In the genomic region with DNA sequence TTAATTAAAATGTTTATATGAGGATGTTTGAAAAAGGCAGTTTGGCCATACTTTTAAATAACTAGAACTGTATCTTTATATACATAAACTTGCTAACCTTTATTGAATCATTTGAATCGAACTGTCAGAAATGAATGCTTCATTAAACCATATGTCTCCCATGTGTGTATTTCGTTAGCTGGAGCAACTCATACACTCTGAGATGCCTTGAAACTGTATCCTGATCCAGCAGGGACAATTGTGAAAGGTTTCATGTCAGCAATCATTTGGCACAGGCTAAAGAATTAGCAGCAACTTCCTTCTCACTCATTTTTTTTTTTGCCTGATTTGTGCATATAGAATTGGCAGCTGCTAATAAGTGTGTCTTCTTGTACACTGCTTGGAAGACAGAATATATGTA, we compare ENCODE assay signal across 10 cellular contexts.
DNase-seq lines count a peak whose midpoint lies in the region; ATAC-seq and TF ChIP-seq lines count a peak whose summit lies in the region.
"Had no signal": no experiment of that assay in that cellular context is flagged by ENCODE, and none has a peak within 500 bp of the region (broad histone marks: within the 10 kb centered on the region; RNA-seq: fewer than 3 reads in every experiment).

No MANE protein-coding gene starts in this region.

- no peaks in the 10 kb centered on the region for H3K9me3 ChIP-seq in right atrium auricular region

- no peaks in the 10 kb centered on the region for H3K27me3 Mint-ChIP-seq in type B pancreatic cell

- H3K9me3 Mint-ChIP-seq in type B pancreatic cell, result peaks cover 8% of the 10 kb centered on the region

- TF ChIP-seq CTCF in right atrium auricular region (IDR thresholded peaks at IDR 0.05) (no peak), VCaP (conservative IDR thresholded peaks at IDR 0.05) (no peak), type B pancreatic cell (conservative IDR thresholded peaks at IDR 0.05) (no peak)

- H3K27ac ChIP-seq in right atrium auricular region (peak overlapping the region; percentile 26 to 50), VCaP (peak overlapping the region; percentile 42; the same call in 1 of the 2 replicates)

- no peaks in the 10 kb centered on the region for H3K36me3 Mint-ChIP-seq in type B pancreatic cell

- intact Hi-C loops in left cardiac atrium (cut with DNase I), result no loop called here

- no peak for ATAC-seq in left cardiac atrium
- no peak for ATAC-seq in esophagus mucosa

- H3K27ac Mint-ChIP-seq in type B pancreatic cell, result no peak overlapping the region

- no peak overlapping the region for H3K4me3 Mint-ChIP-seq in type B pancreatic cell

- DNase-seq in right atrium auricular region (ENCODE audit: low spot score) (no peak), left cardiac atrium (no peak), glomerular visceral epithelial cell (ENCODE audit: extremely low spot score) (peak; percentile 27), NCI-H345 (lab: John Stamatoyannopoulos, UW) (no peak), NCI-H69 (lab: John Stamatoyannopoulos, UW) (no peak), type B pancreatic cell (ENCODE audit: extremely low spot score, unreplicated experiment) (no peak)
- DNase-seq: C1 segment of cervical spinal cord, NCI-H2029 treated with DMSO at 0.1 percent for 48 hours had no signal

- no peaks in the 10 kb centered on the region for H3K36me3 ChIP-seq in right atrium auricular region

- no peak overlapping the region for H3K4me3 ChIP-seq in right atrium auricular region

- H3K4me1 Mint-ChIP-seq in type B pancreatic cell (ENCODE audit: unreplicated experiment), result peaks cover 10% of the 10 kb centered on the region

- H3K27me3 ChIP-seq in right atrium auricular region, result no peaks in the 10 kb centered on the region

- H3K4me1 ChIP-seq in right atrium auricular region, result no peaks in the 10 kb centered on the region
